31 cellular contexts compared by ENCODE assay signal in the genomic region with DNA sequence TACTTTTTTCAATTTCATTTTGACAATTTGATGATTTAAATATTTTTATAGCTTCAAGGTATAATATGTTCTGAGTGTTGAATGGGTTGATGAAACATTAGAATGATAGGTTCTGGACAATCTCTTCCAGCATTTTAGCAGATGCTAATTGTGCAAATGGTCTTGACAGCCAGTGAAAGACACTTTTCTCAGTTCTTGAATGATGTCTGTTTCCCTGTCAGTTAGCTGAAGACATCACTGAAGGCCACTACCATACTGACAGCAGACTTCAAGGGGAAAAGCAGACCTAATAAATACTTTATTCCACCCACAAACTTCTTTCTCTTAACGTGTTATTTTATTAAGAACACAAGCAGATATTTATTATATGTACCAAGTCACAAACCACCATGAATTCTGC.
"Had no signal": no experiment of that assay in that cellular context is flagged by ENCODE, and none has a peak within 500 bp of the region (broad histone marks: within the 10 kb centered on the region; RNA-seq: fewer than 3 reads in every experiment).

No MANE protein-coding gene starts in this region.

- ATAC-seq: activated CD4-positive, CD25-positive, alpha-beta regulatory T cell treated with anti-CD3 and anti-CD28 coated beads, Interleukin-2, amount 50 U/mL, for 24 hours; activated CD8-positive, alpha-beta T cell treated with anti-CD3 and anti-CD28 coated beads for 36 hours; activated naive CD8-positive, alpha-beta T cell treated with anti-CD3 and anti-CD28 coated beads, Interleukin-2, amount 50 U/mL, for 24 hours; activated T-cell treated with anti-CD3 and anti-CD28 coated beads, Interleukin-2, amount 50 U/mL, for 4 hours; activated T-helper 17 cell treated with anti-CD3 and anti-CD28 coated beads, Interleukin-2, amount 50 U/mL, for 72 hours; body of pancreas; effector memory CD8-positive, alpha-beta T cell; gastroesophageal sphincter; heart right ventricle had no signal

- H3K9me3 ChIP-seq: adrenal gland, body of pancreas, esophagus muscularis mucosa, gastroesophageal sphincter, heart right ventricle had no signal

- H3K36me3 ChIP-seq: adrenal gland, esophagus muscularis mucosa, gastroesophageal sphincter, heart right ventricle, WERI-Rb-1 had no signal

- DNase-seq: activated B cell treated with CpG ODN at 0.5 μM for 24 hours; activated CD4-positive, alpha-beta T cell treated with anti-CD3 and anti-CD28 coated beads for 48 hours; activated CD4-positive, alpha-beta T cell treated with anti-CD3 and anti-CD28 coated beads, Interleukin-2, amount 50 U/mL, for 1 hour; activated CD4-positive, alpha-beta T cell treated with anti-CD3 and anti-CD28 coated beads, Interleukin-2, amount 50 U/mL, for 48 hours; activated CD8-positive, alpha-beta memory T cell treated with anti-CD3 and anti-CD28 coated beads for 24 hours; activated CD8-positive, alpha-beta T cell treated with anti-CD3 and anti-CD28 coated beads for 36 hours; activated effector memory CD4-positive, alpha-beta T cell treated with Interleukin-2 at 50 U/mL for 16 hours; activated gamma-delta T cell treated with Interleukin-2 at 50 U/mL for 16 hours; activated naive CD4-positive, alpha-beta T cell treated with anti-CD3 and anti-CD28 coated beads for 36 hours; activated naive CD8-positive, alpha-beta T cell treated with anti-CD3 and anti-CD28 coated beads for 36 hours; activated naive CD8-positive, alpha-beta T cell treated with anti-CD3 and anti-CD28 coated beads, Interleukin-2, amount 50 U/mL, for 24 hours; activated T-cell treated with anti-CD3 and anti-CD28 coated beads, Interleukin-2, amount 50 U/mL, for 4 hours; adrenal gland; amygdala; aorta; body of pancreas; caudate nucleus; cortex of kidney; dermis blood vessel endothelial cell; effector CD4-positive, alpha-beta T cell; effector memory CD8-positive, alpha-beta T cell; erythroblast; foreskin melanocyte; heart right ventricle; T1000; WERI-Rb-1 had no signal

- H3K4me2 ChIP-seq: hepatocyte had no signal

- H3K27ac ChIP-seq: adrenal gland, body of pancreas, esophagus muscularis mucosa, gastroesophageal sphincter, heart right ventricle, hepatocyte, WERI-Rb-1 had no signal

- H3K27me3 ChIP-seq: adrenal gland, body of pancreas, esophagus muscularis mucosa, gastroesophageal sphincter, heart right ventricle, hepatocyte had no signal

- H3K4me1 ChIP-seq: adrenal gland, body of pancreas, esophagus muscularis mucosa, gastroesophageal sphincter, heart right ventricle had no signal

- H3K79me2 ChIP-seq: hepatocyte had no signal

- H2AFZ ChIP-seq: hepatocyte had no signal

- H3K4me3 ChIP-seq: adrenal gland, body of pancreas, esophagus muscularis mucosa, gastroesophageal sphincter, heart right ventricle, hepatocyte had no signal
